Comparison of ENCODE assay signal across 12 cellular contexts in the genomic region with DNA sequence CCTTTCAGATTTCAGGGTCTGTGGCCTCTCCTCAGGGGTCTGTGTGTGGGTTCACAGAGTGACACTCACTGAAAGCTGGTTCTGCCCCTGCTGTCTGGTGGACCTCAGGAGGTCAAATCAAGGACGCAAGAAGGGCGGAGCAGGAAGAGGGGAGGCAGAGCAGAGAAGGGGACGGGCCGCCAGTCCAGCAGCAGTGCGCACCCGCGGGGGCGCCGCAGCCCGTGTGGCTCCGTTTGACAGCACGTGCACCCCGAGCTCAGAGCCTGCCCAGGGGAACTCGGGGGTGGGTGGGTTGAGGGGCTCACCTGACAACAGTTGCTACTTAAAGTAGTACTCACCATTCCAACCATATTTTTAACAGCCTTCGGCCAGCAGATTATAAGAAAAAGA.
A peak's percentile ranks its signal among the peaks of the same experiment; 100 is the strongest.
DNase-seq lines count a peak whose midpoint lies in the region; ATAC-seq and TF ChIP-seq lines count a peak whose summit lies in the region.
"Had no signal": no experiment of that assay in that cellular context is flagged by ENCODE, and none has a peak within 500 bp of the region (broad histone marks: within the 10 kb centered on the region; RNA-seq: fewer than 3 reads in every experiment).

No MANE protein-coding gene starts in this region.

- DNase-seq in DND-41 (peak; percentile 1), adipocyte (ENCODE audit: low read depth) (no peak), left ventricle myocardium superior (no peak), retina (no peak), A172 (ENCODE audit: low spot score) (no peak), medulla oblongata (ENCODE audit: extremely low spot score) (no peak)
- DNase-seq in effector CD4-positive, alpha-beta T cell, result no peak
- DNase-seq: activated B cell treated with CpG ODN at 0.5 μM for 24 hours; activated naive CD4-positive, alpha-beta T cell treated with anti-CD3 and anti-CD28 coated beads, Interleukin-2, amount 50 U/mL, for 16 hours; NCI-H2081; stimulated activated CD4-positive, alpha-beta T cell treated with anti-CD3 and anti-CD28 coated beads, Interleukin-4, amount 100 ng/mL, for 24 hours had no signal

- H3K9ac ChIP-seq in DND-41 (ENCODE audit: low read depth, low read length), result no peak overlapping the region
- H3K9ac ChIP-seq in adipocyte (ENCODE audit: low read length), result peak overlapping the region; percentile 63
- H3K9ac ChIP-seq in skeletal muscle tissue (ENCODE audit: low read depth in 1 of 3, low read length in 3 of 3), result peak overlapping the region in 1 of 3 donors; percentile 35

- no peak overlapping the region for H3K4me2 ChIP-seq in DND-41 (ENCODE audit: insufficient read depth, low read length)

- H3K27me3 ChIP-seq in DND-41 (ENCODE audit: insufficient read depth, low read length, poor library complexity) (no peaks in the 10 kb centered on the region), adipocyte (replicated peaks; ENCODE audit: control insufficient read depth, insufficient read depth, low read length) (no peaks in the 10 kb centered on the region), skeletal muscle tissue (ENCODE audit: control insufficient read depth in 3 of 3, insufficient read depth in 3 of 3, low read length in 3 of 3) (no peaks in the 10 kb centered on the region)

- intact Hi-C loops in left ventricle myocardium superior (cut with micrococcal nuclease), result no loop called here

- H3K79me2 ChIP-seq in DND-41 (ENCODE audit: insufficient read depth, low read length), result no peaks in the 10 kb centered on the region

- ATAC-seq in DND-41 (ENCODE audit: insufficient read depth, low read depth) (no peak), left ventricle myocardium superior (peak; percentile 18)

- H3K4me3 ChIP-seq in DND-41 (ENCODE audit: low read depth in 1 of 2, low read length in 2 of 2) (no peak overlapping the region), adipocyte (ENCODE audit: low read length) (peak overlapping the region; percentile 71), skeletal muscle tissue (ENCODE audit: low read length in 3 of 3) (no peak overlapping the region)

- H3K36me3 ChIP-seq in DND-41 (ENCODE audit: insufficient read depth, low read length) (peaks cover 86% of the 10 kb centered on the region), adipocyte (ENCODE audit: control insufficient read depth, insufficient read depth, low read length, severe bottlenecking) (peaks cover 44% of the 10 kb centered on the region), skeletal muscle tissue (ENCODE audit: control insufficient read depth in 3 of 3, insufficient read depth in 3 of 3, low read length in 3 of 3) (peaks cover 14 to 30% (median 14%) of the 10 kb centered on the region in 3 donors)

- H3K9me3 ChIP-seq in DND-41 (ENCODE audit: insufficient read depth, low read length, severe bottlenecking), result no peaks in the 10 kb centered on the region
- no peaks in the 10 kb centered on the region for H3K9me3 ChIP-seq in adipocyte (ENCODE audit: control insufficient read depth, low read length)
- no peaks in the 10 kb centered on the region for H3K9me3 ChIP-seq in skeletal muscle tissue (ENCODE audit: control insufficient read depth in 3 of 3, low read length in 3 of 3)

- H3K4me1 ChIP-seq in DND-41 (ENCODE audit: insufficient read depth, low read length) (peaks cover 23% of the 10 kb centered on the region), adipocyte (ENCODE audit: control insufficient read depth, insufficient read depth, low read length) (peaks cover 18% of the 10 kb centered on the region), skeletal muscle tissue (ENCODE audit: control insufficient read depth in 3 of 3, insufficient read depth in 3 of 3, low read length in 3 of 3) (peaks cover 3 to 10% (median 8%) of the 10 kb centered on the region in 3 donors)

- no peak for TF ChIP-seq CTCF in DND-41 (IDR thresholded peaks at IDR 0.05; ENCODE audit: borderline replicate concordance, extremely low read depth, low read length, poor library complexity, severe bottlenecking)

- no peak overlapping the region for H2AFZ ChIP-seq in DND-41 (ENCODE audit: low read depth, low read length)

- peaks cover 6% of the 10 kb centered on the region for H4K20me1 ChIP-seq in DND-41 (ENCODE audit: insufficient read depth, low read length)

- H3K27ac ChIP-seq in DND-41 (ENCODE audit: low read length), result no peak overlapping the region
- H3K27ac ChIP-seq in skeletal muscle tissue (ENCODE audit: low read depth, low read length), result peak overlapping the region; percentile 48
